ENCODE assay signal across 1 cellular context in genomic region chr2:113240915-113241911, GRCh38.
TF ChIP-seq lines count a peak whose summit lies in the region.

No MANE protein-coding gene starts in this region.

TF ChIP-seq in K562, 482 proteins besides CTCF, POLR2A, EP300 and RAD21 (continued from another document and continues in another):
- peak; percentile 64; the same call in 1 of the 2 replicates for TF ChIP-seq EHMT2 (IDR thresholded peaks at IDR 0.05)
- TF ChIP-seq MBD1 (CRISPR knock-in tag; IDR thresholded peaks at IDR 0.05) = no peak
- peak in 1 of 2 experiments; percentile 35; a peak in 1 of 4 replicates for TF ChIP-seq ZNF318 (IDR thresholded peaks at IDR 0.05; ENCODE audit: borderline replicate concordance in 1 of 2, low read depth in 1 of 2)
- TF ChIP-seq FOXK2 (conservative IDR thresholded peaks at IDR 0.05 in 1 of 2, IDR thresholded peaks at IDR 0.05 in 1 of 2; ENCODE audit: low read depth in 2 of 2) = peak in 1 of 2 experiments; percentile 41; a peak in 1 of 4 replicates
- no peak for TF ChIP-seq ZNF224 (CRISPR knock-in tag; IDR thresholded peaks at IDR 0.05)
- peak; percentile 47 for TF ChIP-seq VEZF1 (CRISPR knock-in tag; IDR thresholded peaks at IDR 0.05)
- TF ChIP-seq TEAD2 (tag; IDR thresholded peaks at IDR 0.05) = no peak
- TF ChIP-seq FOS (IDR thresholded peaks at IDR 0.05; ENCODE audit: extremely low read depth, insufficient read length) = peak; percentile 40
- peak; percentile 31; the same call in 1 of the 2 replicates for TF ChIP-seq NCOR1 (IDR thresholded peaks at IDR 0.05)
- peak in 1 of 2 experiments; percentile 34; a peak in 1 of 4 replicates for TF ChIP-seq MLLT1 (IDR thresholded peaks at IDR 0.05)
- no peak for TF ChIP-seq ETV1 (tag; conservative IDR thresholded peaks at IDR 0.05; ENCODE audit: low read depth)
- peak; percentile 60; the same call in 1 of the 2 replicates for TF ChIP-seq ZNF592 (IDR thresholded peaks at IDR 0.05)
- TF ChIP-seq PTBP1 (IDR thresholded peaks at IDR 0.05; ENCODE audit: low read depth, low read length) = no peak
- peak; percentile 65 for TF ChIP-seq SUPT5H (IDR thresholded peaks at IDR 0.05)
- no peak for TF ChIP-seq DNMT1 (IDR thresholded peaks at IDR 0.05)
- TF ChIP-seq ZBTB26 (CRISPR knock-in tag; IDR thresholded peaks at IDR 0.05) = peak; percentile 47; the same call in 1 of the 2 replicates
- TF ChIP-seq NFIC (IDR thresholded peaks at IDR 0.05) = peak; percentile 16; the same call in 1 of the 2 replicates
- TF ChIP-seq BRF1 (IDR thresholded peaks at IDR 0.05; ENCODE audit: borderline replicate concordance, extremely low read depth, insufficient read length) = no peak
- peak in 1 of 2 experiments; percentile 63 for TF ChIP-seq E2F6 (IDR thresholded peaks at IDR 0.05; ENCODE audit: borderline replicate concordance in 1 of 2, extremely low read depth in 1 of 2, insufficient read depth in 1 of 2, insufficient read length in 1 of 2, low read depth in 1 of 2, low read length in 1 of 2, poor library complexity in 1 of 2, severe bottlenecking in 1 of 2)
- peak in 1 of 2 experiments; percentile 83; a peak in 2 of 4 replicates for TF ChIP-seq HDAC1 (IDR thresholded peaks at IDR 0.05)
- TF ChIP-seq SMARCC2 (IDR thresholded peaks at IDR 0.05; ENCODE audit: low read depth) = 0 out of 2 replicates have a peak, but pooled peaks have one; percentile 41
- TF ChIP-seq BHLHE40 (IDR thresholded peaks at IDR 0.05; ENCODE audit: low read length) = peak; percentile 71
- TF ChIP-seq ELF2 (CRISPR knock-in tag; IDR thresholded peaks at IDR 0.05) = 0 out of 2 replicates have a peak, but pooled peaks have one; percentile 13
- TF ChIP-seq DPF2 (IDR thresholded peaks at IDR 0.05) = peak; percentile 83
- peak; percentile 75 for TF ChIP-seq PKNOX1 (IDR thresholded peaks at IDR 0.05)
- TF ChIP-seq CBFA2T3 (IDR thresholded peaks at IDR 0.05) = peak; percentile 38; the same call in 1 of the 2 replicates
- no peak for TF ChIP-seq PURB (CRISPR knock-in tag; IDR thresholded peaks at IDR 0.05; ENCODE audit: low read depth)
- TF ChIP-seq JUND (IDR thresholded peaks at IDR 0.05; ENCODE audit: borderline replicate concordance, low read depth, low read length) = peak; percentile 87
- peak; percentile 78; the same call in 2 of the 3 replicates for TF ChIP-seq JUND (tag; IDR thresholded peaks at IDR 0.05; ENCODE audit: borderline replicate concordance, low read depth, low read length)
